In the genomic region with DNA sequence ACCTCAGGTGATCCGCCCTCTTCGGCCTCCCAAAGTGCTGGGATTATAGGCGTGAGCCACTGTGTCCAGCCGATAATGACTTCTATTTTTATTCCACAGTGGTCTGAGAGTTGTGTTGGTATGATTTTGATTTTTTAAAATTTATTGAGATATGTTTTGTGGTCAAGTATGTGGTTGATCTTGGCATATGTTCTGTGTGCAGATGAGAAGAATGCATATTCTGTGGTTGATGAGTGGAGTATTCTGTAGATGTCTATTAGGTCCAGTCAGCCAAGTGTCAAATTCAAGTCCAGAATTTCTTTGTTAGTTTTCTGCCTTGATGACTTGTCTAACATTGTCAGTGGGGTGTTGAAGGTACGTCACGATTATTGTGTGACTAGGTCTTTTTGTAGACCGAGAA, we compare ENCODE assay signal across 22 cellular contexts.
DNase-seq lines count a peak whose midpoint lies in the region; ATAC-seq, FAIRE-seq and TF ChIP-seq lines count a peak whose summit lies in the region.
"Had no signal": no experiment of that assay in that cellular context is flagged by ENCODE, and none has a peak within 500 bp of the region (broad histone marks: within the 10 kb centered on the region; RNA-seq: fewer than 3 reads in every experiment).

No MANE protein-coding gene starts in this region.

- no peak overlapping the region for H3K4me3 ChIP-seq in astrocyte of the spinal cord (ENCODE audit: low read depth, low read length)
- H3K4me3 ChIP-seq: BLaER1 had no signal

- H3K4me1 Mint-ChIP-seq in T-helper 2 cell treated with Interferon-gamma antibody and Interleukin-4, amounts not matched to agents 5 μg/mL and 100 μg/mL, for 36 hours (ENCODE audit: low read depth), result no peaks in the 10 kb centered on the region
- H3K4me1 Mint-ChIP-seq in stimulated activated naive B cell treated with anti-CD40 and anti-IgM and Interleukin-4, amounts not matched to agents 10 μg/mL and 1 μg/mL and 100 μg/mL, for 72 hours, result no peaks in the 10 kb centered on the region

- H3K36me3 Mint-ChIP-seq in T-helper 2 cell treated with Interferon-gamma antibody and Interleukin-4, amounts not matched to agents 5 μg/mL and 100 μg/mL, for 36 hours (ENCODE audit: low read depth), result no peaks in the 10 kb centered on the region
- no peaks in the 10 kb centered on the region for H3K36me3 Mint-ChIP-seq in stimulated activated naive B cell treated with anti-CD40 and anti-IgM and Interleukin-4, amounts not matched to agents 10 μg/mL and 1 μg/mL and 100 μg/mL, for 72 hours

- no peak overlapping the region for H3K4me3 Mint-ChIP-seq in T-helper 2 cell treated with Interferon-gamma antibody and Interleukin-4, amounts not matched to agents 5 μg/mL and 100 μg/mL, for 36 hours
- H3K4me3 Mint-ChIP-seq in stimulated activated naive B cell treated with anti-CD40 and anti-IgM and Interleukin-4, amounts not matched to agents 10 μg/mL and 1 μg/mL and 100 μg/mL, for 72 hours, result no peak overlapping the region
- H3K4me3 Mint-ChIP-seq: CD4-positive, alpha-beta T cell had no signal

- ATAC-seq in left lobe of liver, result no peak
- ATAC-seq in stimulated activated naive B cell treated with anti-CD40 and anti-IgM and Interleukin-4, amounts not matched to agents 10 μg/mL and 1 μg/mL and 100 μg/mL, for 72 hours (replicated peaks), result no peak
- ATAC-seq: HCT116 had no signal

- DNase-seq in EH (ENCODE audit: low read depth) (peak; percentile 45), RCC 7860 (ENCODE audit: low spot score) (peak; percentile 15), astrocyte of the spinal cord (ENCODE audit: low read depth, low spot score) (peak; percentile 63), glomerular visceral epithelial cell (ENCODE audit: extremely low spot score) (peak; percentile 25), left lobe of liver (ENCODE audit: low spot score) (no peak)
- no peak for DNase-seq in stimulated activated CD4-positive, alpha-beta T cell treated with anti-CD3 and anti-CD28 coated beads, Interleukin-2, amount 100 ng/mL, for 24 hours
- DNase-seq in T-helper 2 cell treated with Interferon-gamma antibody and Interleukin-4, amounts not matched to agents 5 μg/mL and 100 μg/mL, for 36 hours (ENCODE audit: low spot score), result no peak
- no peak for DNase-seq in stimulated activated naive B cell treated with anti-CD40 and anti-IgM and Interleukin-4, amounts not matched to agents 10 μg/mL and 1 μg/mL and 100 μg/mL, for 72 hours
- DNase-seq: CD4-positive, alpha-beta T cell; GF-D8; Karpas-422; MV-4-11; NCI-H1105; NCI-H2029; NCI-H446 treated with DMSO at 0.1 percent for 48 hours; NCI-H526; NCI-H82; SHP77 treated with DMSO at 0.1 percent for 48 hours had no signal

- TF ChIP-seq CTCF in astrocyte of the spinal cord (IDR thresholded peaks at IDR 0.05; ENCODE audit: low read depth, low read length), result no peak

- peaks cover 31% of the 10 kb centered on the region for H3K9me3 Mint-ChIP-seq in T-helper 2 cell treated with Interferon-gamma antibody and Interleukin-4, amounts not matched to agents 5 μg/mL and 100 μg/mL, for 36 hours
- H3K9me3 Mint-ChIP-seq in stimulated activated naive B cell treated with anti-CD40 and anti-IgM and Interleukin-4, amounts not matched to agents 10 μg/mL and 1 μg/mL and 100 μg/mL, for 72 hours, result peaks cover 10 to 20% of the 10 kb centered on the region in 2 donors

- H3K27me3 Mint-ChIP-seq in T-helper 2 cell treated with Interferon-gamma antibody and Interleukin-4, amounts not matched to agents 5 μg/mL and 100 μg/mL, for 36 hours (ENCODE audit: low read depth), result no peaks in the 10 kb centered on the region
- H3K27me3 Mint-ChIP-seq in stimulated activated naive B cell treated with anti-CD40 and anti-IgM and Interleukin-4, amounts not matched to agents 10 μg/mL and 1 μg/mL and 100 μg/mL, for 72 hours, result no peaks in the 10 kb centered on the region
- H3K27me3 Mint-ChIP-seq: CD4-positive, alpha-beta T cell had no signal

- no peak overlapping the region for H3K27ac Mint-ChIP-seq in T-helper 2 cell treated with Interferon-gamma antibody and Interleukin-4, amounts not matched to agents 5 μg/mL and 100 μg/mL, for 36 hours
- H3K27ac Mint-ChIP-seq in stimulated activated naive B cell treated with anti-CD40 and anti-IgM and Interleukin-4, amounts not matched to agents 10 μg/mL and 1 μg/mL and 100 μg/mL, for 72 hours, result no peak overlapping the region
- H3K27ac Mint-ChIP-seq: CD4-positive, alpha-beta T cell had no signal

- in situ Hi-C loops in astrocyte of the spinal cord (cut with HindIII; ENCODE audit: low sequenced_read_pairs), result no loop called here

- no peak for FAIRE-seq in RCC 7860 (lab: Jason Lieb, UNC)
- FAIRE-seq: GM12892, GM19239 had no signal

Comparison
In these comparisons a context has a peak if more than half of its experiments do, and no peak if none do; other contexts are left out.
1. DNase-seq: peak in EH (single experiment), RCC 7860 (single experiment), astrocyte of the spinal cord (single experiment) and glomerular visceral epithelial cell (single experiment); none in left lobe of liver (single experiment), stimulated activated CD4-positive, alpha-beta T cell treated with anti-CD3 and anti-CD28 coated beads, Interleukin-2, amount 100 ng/mL, for 24 hours (0 of 2), T-helper 2 cell treated with Interferon-gamma antibody and Interleukin-4, amounts not matched to agents 5 μg/mL and 100 μg/mL, for 36 hours (single experiment) and stimulated activated naive B cell treated with anti-CD40 and anti-IgM and Interleukin-4, amounts not matched to agents 10 μg/mL and 1 μg/mL and 100 μg/mL, for 72 hours (single experiment).